ENCODE assay signal across 10 cellular contexts in the genomic region with DNA sequence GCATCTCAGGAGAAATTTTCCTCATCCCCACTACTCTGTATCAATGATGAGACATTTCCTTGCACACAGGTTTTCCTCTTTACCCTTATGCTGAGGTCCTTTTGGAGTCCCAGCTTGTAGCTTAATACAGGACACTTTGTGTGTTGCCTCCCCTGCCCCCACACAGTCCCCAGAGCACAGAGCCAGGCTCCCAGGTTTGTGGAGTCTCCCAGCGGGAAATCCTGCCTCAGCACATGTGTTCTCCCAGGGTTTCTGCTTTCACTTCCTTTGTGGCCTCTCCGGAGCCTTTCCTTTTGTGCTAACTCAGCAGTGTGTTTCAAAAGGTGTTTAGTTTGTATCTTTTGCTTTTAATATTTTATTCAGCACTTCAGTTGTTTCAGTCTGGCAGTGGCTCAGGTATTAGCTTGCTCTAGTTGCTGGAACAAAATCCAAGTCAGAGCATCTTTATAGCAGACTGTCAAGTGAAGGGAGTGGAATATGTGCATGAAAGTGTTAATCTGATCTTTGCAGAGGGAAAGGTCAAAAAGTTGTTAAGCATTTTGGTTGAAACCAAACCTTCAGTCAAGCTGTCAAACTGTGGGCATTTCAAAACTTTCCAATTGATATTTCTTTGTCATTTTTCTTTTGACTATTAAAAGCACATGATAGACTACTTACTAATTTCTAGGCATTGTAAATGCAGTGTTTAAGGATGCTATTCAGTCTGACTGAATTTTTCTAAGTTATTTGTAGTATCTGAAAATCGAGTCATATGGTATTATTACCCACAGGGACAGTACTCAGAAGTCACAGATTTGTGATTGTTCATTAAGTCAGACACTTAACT. TPM values are rescaled to one million over a fixed set of nuclear protein-coding genes. Genes with fewer than 3 reads are reported as not detected.
A peak's percentile ranks its signal among the peaks of the same experiment; 100 is the strongest.
DNase-seq lines count a peak whose midpoint lies in the region; ATAC-seq, FAIRE-seq and TF ChIP-seq lines count a peak whose summit lies in the region.
"Had no signal": no experiment of that assay in that cellular context is flagged by ENCODE, and none has a peak within 500 bp of the region (broad histone marks: within the 10 kb centered on the region; RNA-seq: fewer than 3 reads in every experiment).

No MANE protein-coding gene starts in this region.

- DNase-seq in A549 (ENCODE audit: low read depth in 1 of 2, low spot score in 1 of 2) (no peak), GM23248 (no peak), OCI-M1 (lab: John Stamatoyannopoulos, UW) (no peak), SKM-1 treated with dmso at 0.1 percent for 144 hours (lab: John Stamatoyannopoulos, UW; ENCODE audit: unreplicated experiment) (no peak), NCI-H2227 (lab: John Stamatoyannopoulos, UW; ENCODE audit: unreplicated experiment) (no peak), RKO (ENCODE audit: low spot score) (no peak)
- DNase-seq: erythroblast; NK-92 treated with Interleukin-12 subunit alpha and Interleukin-12 subunit beta, amount 100 ng/mL, for 24 hours had no signal

- H3K4me3 Mint-ChIP-seq in activated T-helper 17 cell treated with anti-CD3 and anti-CD28 coated beads, Interleukin-2, amount 50 U/mL, for 72 hours = peak overlapping the region; percentile 86

- ATAC-seq in A549 = no peak
- ATAC-seq in activated T-helper 17 cell treated with anti-CD3 and anti-CD28 coated beads, Interleukin-2, amount 50 U/mL, for 72 hours (replicated peaks) = peak; percentile 37

- peaks cover 21% of the 10 kb centered on the region; the same call in 2 of the 3 replicates for H3K4me1 ChIP-seq in A549
- peaks cover 36% of the 10 kb centered on the region for H3K4me1 ChIP-seq in GM23248 (ENCODE audit: insufficient read depth)
- peaks cover 52% of the 10 kb centered on the region for H3K4me1 ChIP-seq in iPS-20b (ENCODE audit: insufficient read depth, low read length)

- H3K36me3 ChIP-seq in GM23248 (ENCODE audit: low read depth) (peaks cover 12% of the 10 kb centered on the region; the same call in 1 of the 2 replicates), iPS-20b (ENCODE audit: insufficient read depth, low read depth, low read length) (no peaks in the 10 kb centered on the region)

- H4K20me1 ChIP-seq in GM23248 (ENCODE audit: insufficient read depth) = 0 out of 2 replicates have a peak, but pooled peaks cover 15% of the 10 kb centered on the region

- CTCF ChIA-PET in A549 (lab: Yijun Ruan, JAX) = interaction anchor here (1.6 kb wide), 1 partner anchor 42 kb away, joined by 6 read pairs; no protein-coding TSS in a partner anchor

- peaks cover 59% of the 10 kb centered on the region for H3K4me1 Mint-ChIP-seq in activated T-helper 17 cell treated with anti-CD3 and anti-CD28 coated beads, Interleukin-2, amount 50 U/mL, for 72 hours

- peak overlapping the region; percentile 81 for H3K27ac Mint-ChIP-seq in activated T-helper 17 cell treated with anti-CD3 and anti-CD28 coated beads, Interleukin-2, amount 50 U/mL, for 72 hours

- H3K4me2 ChIP-seq in A549 (no peak overlapping the region), GM23248 (ENCODE audit: unreplicated experiment) (peak overlapping the region; percentile 79)

- no peak overlapping the region; a peak in 1 of 6 replicates for H3K27ac ChIP-seq in A549
- H3K27ac ChIP-seq in GM23248 = peak overlapping the region; percentile 89
- H3K27ac ChIP-seq in iPS-20b (ENCODE audit: low read length) = peak overlapping the region; percentile 49

- no peak overlapping the region for H3K4me3 ChIP-seq in A549
- H3K4me3 ChIP-seq in GM23248 = no peak overlapping the region; the same call in 1 of the 2 replicates
- peak overlapping the region; percentile 52; the same call in 1 of the 2 replicates for H3K4me3 ChIP-seq in iPS-20b (ENCODE audit: low read length)

- H3K27me3 ChIP-seq in GM23248 (replicated peaks; ENCODE audit: insufficient read depth) (no peaks in the 10 kb centered on the region), iPS-20b (ENCODE audit: insufficient read depth, low read length) (no peaks in the 10 kb centered on the region)

- peaks cover 93% of the 10 kb centered on the region for H3K79me2 ChIP-seq in GM23248 (ENCODE audit: insufficient read depth)

- TF ChIP-seq CTCF in A549 (IDR thresholded peaks at IDR 0.05) = no peak

- no peak overlapping the region for H2AFZ ChIP-seq in GM23248

- no peak for TF ChIP-seq EP300 in A549 (IDR thresholded peaks at IDR 0.05)

- H3K9me2 ChIP-seq in GM23248 (ENCODE audit: insufficient read depth) = no peaks in the 10 kb centered on the region

- H3K36me3 Mint-ChIP-seq in activated T-helper 17 cell treated with anti-CD3 and anti-CD28 coated beads, Interleukin-2, amount 50 U/mL, for 72 hours (ENCODE audit: low read depth) = peaks cover 82% of the 10 kb centered on the region

- in situ Hi-C loops in GM23248 (cut with MboI) = no loop called here

- H3K9me3 ChIP-seq in A549 (no peaks in the 10 kb centered on the region), GM23248 (ENCODE audit: low read depth) (no peaks in the 10 kb centered on the region), iPS-20b (ENCODE audit: insufficient read depth, low read depth, low read length) (no peaks in the 10 kb centered on the region)

- no peak for TF ChIP-seq RAD21 in A549 (conservative IDR thresholded peaks at IDR 0.05 in 1 of 2, IDR thresholded peaks at IDR 0.05 in 1 of 2)

- no peak for FAIRE-seq in A549 (lab: Jason Lieb, UNC)

- no peaks in the 10 kb centered on the region for H3K27me3 Mint-ChIP-seq in activated T-helper 17 cell treated with anti-CD3 and anti-CD28 coated beads, Interleukin-2, amount 50 U/mL, for 72 hours

- WGBS in A549 (ENCODE audit: missing lambda C conversion rate) = 93% methylated on average over 3 of the region's 3 CpGs
- WGBS in GM23248 (ENCODE audit: low coverage in 1 of 2, low lambda C conversion rate in 2 of 2, missing lambda C conversion rate in 2 of 2), 2 experiments = 53 to 58% methylated on average over 3 of the region's 3 CpGs

- POLR2A ChIA-PET in A549 (lab: Yijun Ruan, JAX) = no interaction called here

- TF ChIP-seq POLR2A in A549 (IDR thresholded peaks at IDR 0.05; ENCODE audit: low read length) = no peak

- H3K9me3 Mint-ChIP-seq in activated T-helper 17 cell treated with anti-CD3 and anti-CD28 coated beads, Interleukin-2, amount 50 U/mL, for 72 hours = peaks cover 9% of the 10 kb centered on the region

- H3K9ac ChIP-seq in GM23248 (peak overlapping the region; percentile 1; the same call in 1 of the 2 replicates), iPS-20b (ENCODE audit: low read depth, low read length) (peak overlapping the region; percentile 63; the same call in 1 of the 2 replicates)

- H3F3A ChIP-seq in GM23248 (ENCODE audit: insufficient read depth) = peaks cover 62% of the 10 kb centered on the region

TF ChIP-seq in A549, 52 proteins besides CTCF, POLR2A, EP300 and RAD21:
- peak; percentile 56 for TF ChIP-seq MAFK (IDR thresholded peaks at IDR 0.05; ENCODE audit: partially characterized antibody)
- no peak for TF ChIP-seq EHMT2 (IDR thresholded peaks at IDR 0.05; ENCODE audit: low read depth)

RNA-seq across cellular contexts. Expression of a gene that starts 8.6 kb away (rescaled TPM):
- polyA plus RNA-seq in A549 (2011; rRNA removed) (26.8 and 29.8 TPM in 2 replicates), A549 (2017; fragmentation: RNase III; extraction: RNeasy Plus Mini Kit Qiagen cat#74134 plus additional on column Dnase treatment) (12.8 to 13.9 TPM (median 13.0 TPM) in 3 replicates), GM23248 (2016; fragmentation: Nextera tagmentation; extraction: Ambion mirVana) (76.5 and 80.4 TPM in 2 replicates)
- 13.4 and 14.5 TPM in 2 replicates for polyA plus RNA-seq in A549 (2012; cell fraction: cytosol; rRNA removed)
- 10.9 and 15.5 TPM in 2 replicates for polyA plus RNA-seq in A549 (2012; cell fraction: nucleus; rRNA removed)
- 13.3 and 15.5 TPM in 2 replicates for polyA minus RNA-seq in A549 (2011; rRNA and poly(A)+ RNA removed)
- 77.8 and 89.6 TPM in 2 replicates for total RNA-seq in GM23248 (2014; rRNA removed; shearing (Covaris generic))
- total RNA-seq in activated T-helper 17 cell treated with anti-CD3 and anti-CD28 coated beads, Interleukin-2, amount 50 U/mL, for 72 hours = 10 to 100 TPM; 20.5 to 71.9 TPM

Comparison
In these comparisons a context has a peak if more than half of its experiments do, and no peak if none do; other contexts are left out.
1. H3K27ac ChIP-seq: peak in GM23248 (single experiment) and iPS-20b (single experiment); none in A549 (0 of 2).